8 cellular contexts compared by ENCODE assay signal in the genomic region with DNA sequence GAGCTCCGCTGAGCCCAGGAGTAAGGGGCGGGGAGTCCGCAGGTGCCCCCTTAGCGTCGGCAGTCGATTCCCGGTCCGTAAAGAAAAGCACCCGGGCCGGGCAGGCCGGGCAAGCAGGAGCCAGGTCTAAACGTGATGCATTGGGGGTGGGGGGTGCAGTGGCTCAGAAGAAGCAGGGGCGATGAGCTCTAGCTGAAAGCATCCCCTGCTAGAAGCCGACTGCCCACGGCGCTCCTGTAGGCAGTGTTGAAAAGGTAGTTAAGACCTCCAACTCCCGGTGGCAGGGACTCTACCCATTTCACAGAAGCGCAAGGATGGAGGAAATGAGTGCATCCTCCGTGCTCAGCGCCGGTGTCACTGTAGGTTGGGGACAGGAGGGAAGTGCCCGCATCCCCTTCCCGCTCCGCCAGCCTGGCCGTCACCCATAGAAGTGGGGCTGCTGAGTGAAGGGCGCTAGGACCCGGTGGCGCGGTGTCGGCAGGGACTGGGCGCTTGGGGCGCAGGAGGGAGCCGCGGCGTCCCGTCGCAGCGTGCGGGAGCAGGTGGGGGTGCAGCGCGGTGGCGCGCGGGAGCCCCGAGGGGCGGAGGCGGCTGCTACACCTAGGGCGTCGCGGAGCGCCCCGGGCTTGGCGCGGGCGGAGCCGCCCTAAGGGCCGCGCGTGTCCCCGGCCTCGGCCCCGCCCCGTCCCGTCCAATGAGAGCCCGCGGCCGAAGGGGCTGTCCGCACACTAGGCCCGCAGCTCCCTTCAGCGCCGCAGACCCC. TPM values are rescaled to one million over a fixed set of nuclear protein-coding genes. Genes with fewer than 3 reads are reported as not detected.
DNase-seq lines count a peak whose midpoint lies in the region; ATAC-seq and TF ChIP-seq lines count a peak whose summit lies in the region.

A gene (plus strand): TSS at position 724 of the 763 bp plus-strand sequence. CDS start 298 bp downstream, outside the sequence.

- peaks cover 4% of the 10 kb centered on the region for H3K36me3 Mint-ChIP-seq in T-helper 17 cell (ENCODE audit: low read depth)

- no peaks in the 10 kb centered on the region for H3K79me2 ChIP-seq in DOHH2 (ENCODE audit: control insufficient read depth, low read length)

- peak within 1 kb of the TSS; percentile 65 for H3K27ac Mint-ChIP-seq in T-helper 17 cell

- no peaks in the 10 kb centered on the region for H3K9me3 ChIP-seq in DOHH2 (ENCODE audit: control insufficient read depth, insufficient read depth, low read length)
- H3K9me3 ChIP-seq in T-helper 17 cell (ENCODE audit: control insufficient read depth, low read length, poor library complexity, severe bottlenecking) = no peaks in the 10 kb centered on the region
- peaks cover 2% of the 10 kb centered on the region for H3K9me3 ChIP-seq in iPS-18c (ENCODE audit: control insufficient read depth, insufficient read depth, low read length)
- no peaks in the 10 kb centered on the region for H3K9me3 ChIP-seq in spleen

- WGBS in spleen, 5 donors = 1 to 4% (median 1%) methylated on average over 26 to 71 of the region's 71 CpGs

- H3K4me1 ChIP-seq in DOHH2 (ENCODE audit: control insufficient read depth, low read length) = peaks cover 56% of the 10 kb centered on the region
- H3K4me1 ChIP-seq in spleen = peaks cover 7 to 26% (median 20%) of the 10 kb centered on the region in 6 donors

- DNase-seq in T-helper 17 cell (peak; percentile 29 to 40 (median 36)), astrocyte of the hippocampus (ENCODE audit: low read depth, low spot score) (peak; percentile 62), spleen (peak; percentile 85), SKM-1 (lab: John Stamatoyannopoulos, UW; ENCODE audit: unreplicated experiment) (no peak)

- H3K4me3 Mint-ChIP-seq in T-helper 17 cell = peak within 1 kb of the TSS; percentile 90

- intact Hi-C loops in spleen (cut with DNase I; ENCODE audit: low total_unique reads) = loop anchor here (5.0 kb wide), 1 partner anchor 199 kb away; a partner anchor contains a TSS

- TF ChIP-seq CTCF in DOHH2 (IDR thresholded peaks at IDR 0.05; ENCODE audit: low read depth, low read length, poor library complexity, severe bottlenecking) (no peak), spleen (IDR thresholded peaks at IDR 0.05 in 8 of 11, conservative IDR thresholded peaks at IDR 0.05 in 3 of 11) (no peak)

- no peak within 1 kb of the TSS for H3K27ac ChIP-seq in DOHH2 (ENCODE audit: low read depth, low read length)
- no peak within 1 kb of the TSS for H3K27ac ChIP-seq in spleen

- no peaks in the 10 kb centered on the region for H4K20me1 ChIP-seq in DOHH2 (ENCODE audit: control insufficient read depth, insufficient read depth, low read depth, low read length)

- H3K4me2 ChIP-seq in DOHH2 (ENCODE audit: low read length) = peak within 1 kb of the TSS; percentile 94

- peaks cover 18% of the 10 kb centered on the region for H3F3A ChIP-seq in DOHH2 (ENCODE audit: control insufficient read depth, insufficient read depth)

- peaks cover 31% of the 10 kb centered on the region for H3K27me3 Mint-ChIP-seq in T-helper 17 cell

- H3K27me3 ChIP-seq in DOHH2 (ENCODE audit: control insufficient read depth, low read length) (peaks cover 21% of the 10 kb centered on the region), spleen (replicated peaks in 1 of 7) (peaks cover 0 to 70% (median 32%) of the 10 kb centered on the region in 7 donors)

- no peaks in the 10 kb centered on the region for H3K9me2 ChIP-seq in DOHH2 (replicated peaks; ENCODE audit: control insufficient read depth, low read length)

- no peaks in the 10 kb centered on the region for H3K36me3 ChIP-seq in DOHH2 (ENCODE audit: control insufficient read depth, low read length)
- H3K36me3 ChIP-seq in spleen = no peaks in the 10 kb centered on the region

- peaks cover 8% of the 10 kb centered on the region for H3K4me1 Mint-ChIP-seq in T-helper 17 cell

- TF ChIP-seq POLR2A in spleen (IDR thresholded peaks at IDR 0.05) = no peak

- peak; percentile 45 for ATAC-seq in HG02623 (IDR thresholded peaks at IDR 0.05; ENCODE audit: unreplicated experiment)
- peak; percentile 88 for ATAC-seq in T-helper 17 cell
- ATAC-seq in HG03135 (IDR thresholded peaks at IDR 0.05; ENCODE audit: unreplicated experiment) = no peak

- H3K4me3 ChIP-seq in DOHH2 (ENCODE audit: low read length) = peak within 1 kb of the TSS; percentile 83
- H3K4me3 ChIP-seq in iPS-18c (ENCODE audit: insufficient read depth, low read depth, low read length) = peak within 1 kb of the TSS; percentile 83
- peak within 1 kb of the TSS; percentile 50 to 74 (median 58) for H3K4me3 ChIP-seq in spleen

RNA-seq across cellular contexts. Expression of the gene that starts here (rescaled TPM):
- total RNA-seq in T-helper 17 cell = under 1 TPM; 0.13 to 0.37 TPM
- total RNA-seq in spleen = 1 to 10 TPM in 6 of 7 donors, under 1 TPM in 1; 0.97 to 5.8 (median 1.9) TPM
- under 1 TPM; 0.36 to 0.52 (median 0.48) TPM for polyA plus RNA-seq in spleen

Comparison
In these comparisons a context has a peak if more than half of its experiments do, and no peak if none do; other contexts are left out.
1. Peak in DNase-seq and ATAC-seq in T-helper 17 cell; RNA of the gene not detected or under 1 TPM.